9 cellular contexts compared by ENCODE assay signal in the genomic region with DNA sequence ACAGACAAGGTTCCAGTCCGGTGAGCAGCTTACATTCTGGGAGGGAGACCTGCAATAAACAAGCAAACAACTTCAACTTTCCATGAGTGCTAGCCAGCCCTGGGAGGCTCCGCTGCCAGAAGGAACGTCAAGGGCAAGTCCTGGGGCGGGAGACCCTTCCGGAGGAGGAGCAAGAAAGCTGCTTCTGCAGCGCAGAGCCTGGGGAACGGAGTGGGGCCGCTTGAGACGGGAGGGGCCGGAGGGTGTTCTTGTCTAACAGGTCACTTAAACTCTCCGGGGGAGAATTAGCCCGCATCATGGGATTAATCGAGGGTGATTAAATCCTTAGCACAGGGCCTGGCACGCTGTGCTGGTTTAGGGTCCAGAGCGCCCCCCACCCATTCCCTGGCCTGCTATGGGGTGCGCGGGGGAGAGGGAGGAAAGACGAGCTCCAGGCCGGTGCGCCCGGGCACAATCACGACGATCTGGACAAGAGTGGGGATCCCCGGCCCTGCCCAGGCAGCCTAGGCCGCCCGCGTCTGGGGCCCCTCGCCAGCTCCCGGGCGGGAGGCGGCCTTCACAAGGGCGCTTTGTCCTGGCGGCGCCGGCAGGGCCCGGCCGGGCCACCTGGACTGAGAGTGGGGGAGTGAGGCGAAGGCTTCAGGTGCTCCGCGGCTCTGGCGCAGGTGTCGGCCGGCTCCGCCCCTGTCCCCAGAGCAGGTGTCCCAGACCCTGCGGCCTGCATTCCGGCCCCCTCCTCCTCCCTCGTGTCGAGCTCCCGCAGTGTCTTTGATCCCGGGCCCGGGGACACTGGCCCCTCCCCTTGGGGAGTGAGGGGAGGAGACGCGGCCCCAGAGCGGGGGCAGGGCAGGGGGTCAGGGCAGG. TPM values are rescaled to one million over a fixed set of nuclear protein-coding genes. Genes with fewer than 3 reads are reported as not detected.
DNase-seq lines count a peak whose midpoint lies in the region; ATAC-seq and TF ChIP-seq lines count a peak whose summit lies in the region.
"Had no signal": no experiment of that assay in that cellular context is flagged by ENCODE, and none has a peak within 500 bp of the region (broad histone marks: within the 10 kb centered on the region; RNA-seq: fewer than 3 reads in every experiment).

No MANE protein-coding gene starts in this region.

- no peak overlapping the region for H3K9ac ChIP-seq in smooth muscle cell (ENCODE audit: low read depth)

- H3K27ac Mint-ChIP-seq in stimulated activated naive CD8-positive, alpha-beta T cell treated with anti-CD3 and anti-CD28 coated beads, Interleukin-15, Interleukin-2, amounts not matched to agents 100 ng/mL and 50 ng/mL, for 24 hours: no peak overlapping the region
- H3K27ac Mint-ChIP-seq in T-helper 17 cell: peak overlapping the region; percentile 47

- no peaks in the 10 kb centered on the region for H4K20me1 ChIP-seq in smooth muscle cell (ENCODE audit: low read depth)

- H3K4me2 ChIP-seq in smooth muscle cell: peak overlapping the region; percentile 80

- H3K27me3 Mint-ChIP-seq in stimulated activated naive CD8-positive, alpha-beta T cell treated with anti-CD3 and anti-CD28 coated beads, Interleukin-15, Interleukin-2, amounts not matched to agents 100 ng/mL and 50 ng/mL, for 24 hours: peaks cover 13% of the 10 kb centered on the region
- no peaks in the 10 kb centered on the region for H3K27me3 Mint-ChIP-seq in T-helper 17 cell

- peaks cover 6% of the 10 kb centered on the region for H3K79me2 ChIP-seq in smooth muscle cell (ENCODE audit: low read depth)

- peak overlapping the region; percentile 44 for H3K4me3 ChIP-seq in smooth muscle cell

- DNase-seq in stimulated activated naive CD8-positive, alpha-beta T cell treated with anti-CD3 and anti-CD28 coated beads, Interleukin-15, Interleukin-2, amounts not matched to agents 100 U/mL and 50 U/mL, for 24 hours: no peak
- no peak for DNase-seq in T-helper 17 cell
- peak; percentile 77 for DNase-seq in iPS DF 19.7 (ENCODE audit: low read depth, low spot score)
- no peak for DNase-seq in smooth muscle cell (lab: John Stamatoyannopoulos, UW; ENCODE audit: unreplicated experiment)
- DNase-seq in NK-92 treated with Interleukin-12 subunit alpha and Interleukin-12 subunit beta, amount 100 ng/mL, for 24 hours (lab: John Stamatoyannopoulos, UW): no peak
- DNase-seq in mesenteric fat pad (ENCODE audit: low spot score): no peak

- peaks cover 47% of the 10 kb centered on the region for H3K27me3 ChIP-seq in smooth muscle cell (ENCODE audit: low read depth)

- H3K4me1 Mint-ChIP-seq in stimulated activated naive CD8-positive, alpha-beta T cell treated with anti-CD3 and anti-CD28 coated beads, Interleukin-15, Interleukin-2, amounts not matched to agents 100 ng/mL and 50 ng/mL, for 24 hours (ENCODE audit: low read depth): peaks cover 34% of the 10 kb centered on the region
- peaks cover 37% of the 10 kb centered on the region for H3K4me1 Mint-ChIP-seq in T-helper 17 cell

- TF ChIP-seq CTCF in smooth muscle cell (IDR thresholded peaks at IDR 0.05; ENCODE audit: borderline replicate concordance, insufficient read depth, poor library complexity, severe bottlenecking): no peak

- 8% methylated on average over 26 of the region's 54 CpGs for WGBS in smooth muscle cell (ENCODE audit: low lambda C conversion rate)

- H3K4me3 Mint-ChIP-seq in stimulated activated naive CD8-positive, alpha-beta T cell treated with anti-CD3 and anti-CD28 coated beads, Interleukin-15, Interleukin-2, amounts not matched to agents 100 ng/mL and 50 ng/mL, for 24 hours: peak overlapping the region; percentile 55
- H3K4me3 Mint-ChIP-seq in T-helper 17 cell: peak overlapping the region; percentile 89

- no peaks in the 10 kb centered on the region for H3K36me3 ChIP-seq in smooth muscle cell (ENCODE audit: low read depth)

- ATAC-seq in stimulated activated naive CD8-positive, alpha-beta T cell treated with anti-CD3 and anti-CD28 coated beads, Interleukin-15, Interleukin-2, amounts not matched to agents 100 U/mL and 50 U/mL, for 24 hours: no peak
- ATAC-seq in T-helper 17 cell (no peak), GM18861 (IDR thresholded peaks at IDR 0.05; ENCODE audit: unreplicated experiment) (no peak)

- no peaks in the 10 kb centered on the region for H3K9me3 Mint-ChIP-seq in stimulated activated naive CD8-positive, alpha-beta T cell treated with anti-CD3 and anti-CD28 coated beads, Interleukin-15, Interleukin-2, amounts not matched to agents 100 ng/mL and 50 ng/mL, for 24 hours

- H3K4me1 ChIP-seq in smooth muscle cell (ENCODE audit: low read depth): peaks cover 29% of the 10 kb centered on the region

- no peak overlapping the region for H2AFZ ChIP-seq in smooth muscle cell (ENCODE audit: low read depth)

- H3K27ac ChIP-seq in smooth muscle cell (ENCODE audit: low read depth): no peak overlapping the region

- H3F3A ChIP-seq in smooth muscle cell (ENCODE audit: low read depth): no peaks in the 10 kb centered on the region

- H3K9me3 ChIP-seq in T-helper 17 cell (ENCODE audit: control insufficient read depth, low read length, poor library complexity, severe bottlenecking) (no peaks in the 10 kb centered on the region), smooth muscle cell (replicated peaks; ENCODE audit: low read depth) (no peaks in the 10 kb centered on the region)

- H3K36me3 Mint-ChIP-seq in stimulated activated naive CD8-positive, alpha-beta T cell treated with anti-CD3 and anti-CD28 coated beads, Interleukin-15, Interleukin-2, amounts not matched to agents 100 ng/mL and 50 ng/mL, for 24 hours (ENCODE audit: low read depth): no peaks in the 10 kb centered on the region
- H3K36me3 Mint-ChIP-seq in T-helper 17 cell (ENCODE audit: low read depth): no peaks in the 10 kb centered on the region

RNA-seq across cellular contexts. Expression of gene LARGE2, which starts 0.7 kb away (rescaled TPM):
- total RNA-seq in T-helper 17 cell (1 to 10 TPM; 3.9 to 7.9 TPM), smooth muscle cell (0.40 TPM in 2 replicates), mesenteric fat pad (not detected)
- polyA plus RNA-seq in smooth muscle cell: 0.46 and 2.9 TPM in 2 replicates
- total RNA-seq: skeletal muscle tissue had no signal

RNA-seq across cellular contexts. Expression of gene PEX16, which starts 4.1 kb away (rescaled TPM):
- total RNA-seq in T-helper 17 cell: 10 to 100 TPM; 59.1 to 64.2 TPM
- 10.5 and 14.9 TPM in 2 replicates for total RNA-seq in smooth muscle cell
- 24.4 and 30.2 TPM in 2 replicates for polyA plus RNA-seq in smooth muscle cell
- total RNA-seq in mesenteric fat pad: 21.5 TPM

RNA-seq across cellular contexts. Expression of gene FREY1, which starts 14.7 kb away (rescaled TPM):
- total RNA-seq in T-helper 17 cell: 1 to 10 TPM; 3.1 to 3.2 TPM
- 0.22 and 3.6 TPM in 2 replicates for total RNA-seq in smooth muscle cell
- 0.57 TPM in 1 of 2 replicates, not detected in the other for polyA plus RNA-seq in smooth muscle cell
- 1.4 TPM for total RNA-seq in mesenteric fat pad

RNA-seq across cellular contexts. Expression of gene MAPK8IP1, which starts 36.3 kb away (rescaled TPM):
- total RNA-seq in T-helper 17 cell: 10 to 100 TPM in 1 of 2 donors, 1 to 10 TPM in 1; 7.6 to 10.2 TPM
- total RNA-seq in smooth muscle cell: 3.9 and 8.1 TPM in 2 replicates
- 4.9 and 5.2 TPM in 2 replicates for polyA plus RNA-seq in smooth muscle cell
- total RNA-seq in mesenteric fat pad: 4.2 TPM
